8 cellular contexts compared by ENCODE assay signal in genomic region chr17:64496786-64497564, GRCh38. TPM values are rescaled to one million over a fixed set of nuclear protein-coding genes. Genes with fewer than 3 reads are reported as not detected.
A peak's percentile ranks its signal among the peaks of the same experiment; 100 is the strongest.
DNase-seq lines count a peak whose midpoint lies in the region; ATAC-seq, FAIRE-seq and TF ChIP-seq lines count a peak whose summit lies in the region.

Gene POLG2, minus strand, starts transcription at chr17:64497054. Its CDS starts 86 bp downstream, at chr17:64496968.

- CTCF ChIA-PET in WTC11 (lab: Charles Lee): interaction anchor here (0.5 to 2.7 kb wide), 10 partner anchors 8 to 631 kb away, joined by 3 to 32 read pairs (median 3); partner anchors contain the start of genes CEP95 and DDX5

- 1% methylated on average over 39 to 50 of the region's 50 CpGs for WGBS in spleen, 5 donors

- H3K4me3 ChIP-seq in AG10803 (ENCODE audit: low read length): peak within 1 kb of the TSS; percentile 82
- peak within 1 kb of the TSS; percentile 88 for H3K4me3 ChIP-seq in bronchial epithelial cell (ENCODE audit: low read depth, low read length)
- peak within 1 kb of the TSS; percentile 57 to 92 (median 78) for H3K4me3 ChIP-seq in spleen

- peak in 1 of 3 donors; percentile 11 for TF ChIP-seq POLR2A in spleen (IDR thresholded peaks at IDR 0.05)

- TF ChIP-seq CTCF in AG10803 (conservative IDR thresholded peaks at IDR 0.05; ENCODE audit: low read length): peak; percentile 59
- TF ChIP-seq CTCF in WTC11 (IDR thresholded peaks at IDR 0.05): no peak
- peak; percentile 62 for TF ChIP-seq CTCF in bronchial epithelial cell (IDR thresholded peaks at IDR 0.05; ENCODE audit: insufficient read depth, low read length, severe bottlenecking)
- peak in 10 of 11 experiments; percentile 19 to 61 (median 40) for TF ChIP-seq CTCF in spleen (IDR thresholded peaks at IDR 0.05 in 8 of 11, conservative IDR thresholded peaks at IDR 0.05 in 3 of 11)

- intact Hi-C loops in spleen (cut with DNase I; ENCODE audit: low total_unique reads): loop anchor here (5.0 kb wide), 1 partner anchor 75 kb away; no protein-coding TSS in a partner anchor

- peaks cover 54% of the 10 kb centered on the region for H3K4me1 Mint-ChIP-seq in WTC11

- peaks cover 52% of the 10 kb centered on the region for H3K36me3 Mint-ChIP-seq in WTC11

- no peaks in the 10 kb centered on the region for H3K9me3 ChIP-seq in spleen

- POLR2A ChIA-PET in WTC11 (lab: Charles Lee): interaction anchor here (2.7 kb wide), 1 partner anchor 9 kb away, joined by 53 read pairs; the partner anchor contains the start of genes CEP95 and DDX5

- peak within 1 kb of the TSS; percentile 77 to 94 (median 90) for H3K27ac ChIP-seq in spleen

- H3K36me3 ChIP-seq in bronchial epithelial cell (ENCODE audit: control insufficient read depth, insufficient read depth, low read length) (peaks cover 15% of the 10 kb centered on the region), spleen (peaks cover 0 to 64% (median 43%) of the 10 kb centered on the region in 6 donors)

- peak; percentile 92 for DNase-seq in AG10803 (ENCODE audit: low read depth)
- DNase-seq in NCI-H226: peak; percentile 91
- peak; percentile 93 for DNase-seq in WTC11 (ENCODE audit: low spot score)
- peak; percentile 87 for DNase-seq in bronchial epithelial cell (ENCODE audit: low read depth)
- peak; percentile 96 for DNase-seq in inferior parietal cortex (ENCODE audit: extremely low spot score)
- DNase-seq in spleen: peak; percentile 98

- no peaks in the 10 kb centered on the region for H3K27me3 ChIP-seq in bronchial epithelial cell (ENCODE audit: control insufficient read depth, insufficient read depth, low read length)
- no peaks in the 10 kb centered on the region for H3K27me3 ChIP-seq in spleen (replicated peaks in 1 of 7)

- H3K27ac Mint-ChIP-seq in WTC11: peak within 1 kb of the TSS; percentile 98

- H3K9me3 Mint-ChIP-seq in WTC11: peaks cover 2% of the 10 kb centered on the region

- peak within 1 kb of the TSS; percentile 100 for H3K4me3 Mint-ChIP-seq in WTC11

- ATAC-seq in GM19023 (IDR thresholded peaks at IDR 0.05; ENCODE audit: unreplicated experiment): peak; percentile 88
- peak; percentile 79 for ATAC-seq in HG03196 (IDR thresholded peaks at IDR 0.05; ENCODE audit: unreplicated experiment)
- ATAC-seq in WTC11: peak; percentile 85

- H3K4me1 ChIP-seq in spleen: peaks cover 25 to 98% (median 78%) of the 10 kb centered on the region in 6 donors

- no peak for FAIRE-seq in bronchial epithelial cell (lab: Jason Lieb, UNC)

- H3K27me3 Mint-ChIP-seq in WTC11 (ENCODE audit: low read depth): no peaks in the 10 kb centered on the region

TF ChIP-seq in WTC11, 78 proteins besides CTCF, POLR2A, EP300 and RAD21 (continues in another document):
- TF ChIP-seq RORB (CRISPR knock-in tag; IDR thresholded peaks at IDR 0.05): peak; percentile 73; the same call in 1 of the 2 replicates
- no peak; the same call in 1 of the 2 replicates for TF ChIP-seq ZNF281 (CRISPR knock-in tag; IDR thresholded peaks at IDR 0.05)
- TF ChIP-seq TEAD1 (CRISPR knock-in tag; IDR thresholded peaks at IDR 0.05): peak; percentile 34; the same call in 1 of the 2 replicates
- no peak for TF ChIP-seq MXD4 (CRISPR knock-in tag; IDR thresholded peaks at IDR 0.05; ENCODE audit: borderline replicate concordance)
- no peak for TF ChIP-seq OVOL2 (CRISPR knock-in tag; IDR thresholded peaks at IDR 0.05; ENCODE audit: borderline replicate concordance)
- TF ChIP-seq ZBTB43 (CRISPR knock-in tag; IDR thresholded peaks at IDR 0.05): no peak
- TF ChIP-seq TEAD4 (CRISPR knock-in tag; IDR thresholded peaks at IDR 0.05): no peak; the same call in 1 of the 2 replicates
- TF ChIP-seq ESRRA (CRISPR knock-in tag; IDR thresholded peaks at IDR 0.05; ENCODE audit: borderline replicate concordance): no peak
- TF ChIP-seq ZNF425 (CRISPR knock-in tag; conservative IDR thresholded peaks at IDR 0.05): peak; percentile 79
- TF ChIP-seq ATF1 (CRISPR knock-in tag; IDR thresholded peaks at IDR 0.05): 0 out of 2 replicates have a peak, but pooled peaks have one; percentile 31
- no peak for TF ChIP-seq TCF7 (CRISPR knock-in tag; IDR thresholded peaks at IDR 0.05; ENCODE audit: low read depth)
- no peak for TF ChIP-seq IRF1 (CRISPR knock-in tag; IDR thresholded peaks at IDR 0.05)
- TF ChIP-seq, protein P1, sequence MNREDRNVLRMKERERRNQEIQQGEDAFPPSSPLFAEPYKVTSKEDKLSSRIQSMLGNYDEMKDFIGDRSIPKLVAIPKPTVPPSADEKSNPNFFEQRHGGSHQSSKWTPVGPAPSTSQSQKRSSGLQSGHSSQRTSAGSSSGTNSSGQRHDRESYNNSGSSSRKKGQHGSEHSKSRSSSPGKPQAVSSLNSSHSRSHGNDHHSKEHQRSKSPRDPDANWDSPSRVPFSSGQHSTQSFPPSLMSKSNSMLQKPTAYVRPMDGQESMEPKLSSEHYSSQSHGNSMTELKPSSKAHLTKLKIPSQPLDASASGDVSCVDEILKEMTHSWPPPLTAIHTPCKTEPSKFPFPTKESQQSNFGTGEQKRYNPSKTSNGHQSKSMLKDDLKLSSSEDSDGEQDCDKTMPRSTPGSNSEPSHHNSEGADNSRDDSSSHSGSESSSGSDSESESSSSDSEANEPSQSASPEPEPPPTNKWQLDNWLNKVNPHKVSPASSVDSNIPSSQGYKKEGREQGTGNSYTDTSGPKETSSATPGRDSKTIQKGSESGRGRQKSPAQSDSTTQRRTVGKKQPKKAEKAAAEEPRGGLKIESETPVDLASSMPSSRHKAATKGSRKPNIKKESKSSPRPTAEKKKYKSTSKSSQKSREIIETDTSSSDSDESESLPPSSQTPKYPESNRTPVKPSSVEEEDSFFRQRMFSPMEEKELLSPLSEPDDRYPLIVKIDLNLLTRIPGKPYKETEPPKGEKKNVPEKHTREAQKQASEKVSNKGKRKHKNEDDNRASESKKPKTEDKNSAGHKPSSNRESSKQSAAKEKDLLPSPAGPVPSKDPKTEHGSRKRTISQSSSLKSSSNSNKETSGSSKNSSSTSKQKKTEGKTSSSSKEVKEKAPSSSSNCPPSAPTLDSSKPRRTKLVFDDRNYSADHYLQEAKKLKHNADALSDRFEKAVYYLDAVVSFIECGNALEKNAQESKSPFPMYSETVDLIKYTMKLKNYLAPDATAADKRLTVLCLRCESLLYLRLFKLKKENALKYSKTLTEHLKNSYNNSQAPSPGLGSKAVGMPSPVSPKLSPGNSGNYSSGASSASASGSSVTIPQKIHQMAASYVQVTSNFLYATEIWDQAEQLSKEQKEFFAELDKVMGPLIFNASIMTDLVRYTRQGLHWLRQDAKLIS (CRISPR knock-in tag; IDR thresholded peaks at IDR 0.05; ENCODE audit: borderline replicate concordance): no peak

RNA-seq across cellular contexts. Expression of gene POLG2, which starts in this region (rescaled TPM):
- 38.5 to 44.3 TPM (median 42.7 TPM) in 3 replicates for total RNA-seq in WTC11 (2021)
- total RNA-seq in bronchial epithelial cell: 9.2 and 10.8 TPM in 2 replicates
- 10 to 100 TPM; 15.9 to 35.3 (median 24.1) TPM for total RNA-seq in spleen
- polyA plus RNA-seq in spleen: 10 to 100 TPM; 14.5 to 16.5 (median 16.4) TPM

Comparison
In these comparisons a context has a peak if more than half of its experiments do, and no peak if none do; other contexts are left out.
1. Peak in every context shown above with its lines: DNase-seq, ATAC-seq, H3K4me3 ChIP-seq and H3K27ac ChIP-seq.